1 cellular context compared by ENCODE assay signal in the genomic region with DNA sequence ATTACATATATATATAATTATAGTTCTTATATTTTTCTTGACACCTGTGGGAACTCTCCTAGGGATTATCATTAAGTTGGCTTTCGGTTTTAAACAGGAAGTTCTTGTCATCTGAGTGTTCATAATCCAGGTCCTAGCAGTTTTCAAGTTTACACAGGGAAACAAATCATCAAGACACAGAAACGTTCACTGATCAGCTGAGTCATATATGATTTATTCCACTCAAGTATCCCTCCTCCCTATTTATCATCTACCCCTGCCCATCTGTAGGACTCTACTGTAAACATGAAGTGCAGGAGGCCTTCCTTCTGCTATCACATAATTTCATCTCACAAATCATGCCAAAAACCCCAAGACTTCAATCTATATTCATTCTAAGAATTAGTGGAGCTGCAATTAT.
TF ChIP-seq lines count a peak whose summit lies in the region.

No MANE protein-coding gene starts in this region.

TF ChIP-seq in K562, 482 proteins besides CTCF, POLR2A, EP300 and RAD21 (continued from another document):
- TF ChIP-seq HNRNPLL (IDR thresholded peaks at IDR 0.05; ENCODE audit: low read depth, low read length, poor library complexity, severe bottlenecking) (no peak), FOXA3 (CRISPR knock-in tag; conservative IDR thresholded peaks at IDR 0.05 in 1 of 2, IDR thresholded peaks at IDR 0.05 in 1 of 2) (peak in 1 of 2 experiments; percentile 66; a peak in 2 of 4 replicates), ELF1 (tag; IDR thresholded peaks at IDR 0.05) (no peak), JUND (IDR thresholded peaks at IDR 0.05; ENCODE audit: borderline replicate concordance, low read depth, low read length) (peak; percentile 31; the same call in 1 of the 2 replicates), JUND (tag; IDR thresholded peaks at IDR 0.05; ENCODE audit: borderline replicate concordance, low read depth, low read length) (peak; percentile 48; the same call in 1 of the 3 replicates), ZNF133 (CRISPR knock-in tag; IDR thresholded peaks at IDR 0.05) (no peak), MEIS2 (IDR thresholded peaks at IDR 0.05; ENCODE audit: partially characterized antibody) (peak; percentile 91), TCF7L2 (IDR thresholded peaks at IDR 0.05; ENCODE audit: low read depth, low read length) (no peak), FOXK2 (conservative IDR thresholded peaks at IDR 0.05 in 1 of 2, IDR thresholded peaks at IDR 0.05 in 1 of 2; ENCODE audit: low read depth in 2 of 2) (0 out of 4 replicates have a peak, but pooled peaks of 1 of the 2 experiments have one; percentile 23)
- TF ChIP-seq, protein P1, sequence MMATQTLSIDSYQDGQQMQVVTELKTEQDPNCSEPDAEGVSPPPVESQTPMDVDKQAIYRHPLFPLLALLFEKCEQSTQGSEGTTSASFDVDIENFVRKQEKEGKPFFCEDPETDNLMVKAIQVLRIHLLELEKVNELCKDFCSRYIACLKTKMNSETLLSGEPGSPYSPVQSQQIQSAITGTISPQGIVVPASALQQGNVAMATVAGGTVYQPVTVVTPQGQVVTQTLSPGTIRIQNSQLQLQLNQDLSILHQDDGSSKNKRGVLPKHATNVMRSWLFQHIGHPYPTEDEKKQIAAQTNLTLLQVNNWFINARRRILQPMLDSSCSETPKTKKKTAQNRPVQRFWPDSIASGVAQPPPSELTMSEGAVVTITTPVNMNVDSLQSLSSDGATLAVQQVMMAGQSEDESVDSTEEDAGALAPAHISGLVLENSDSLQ (IDR thresholded peaks at IDR 0.05) = peak; percentile 66
- TF ChIP-seq, protein P2, sequence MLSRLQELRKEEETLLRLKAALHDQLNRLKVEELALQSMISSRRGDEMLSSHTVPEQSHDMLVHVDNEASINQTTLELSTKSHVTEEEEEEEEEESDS (CRISPR knock-in tag; IDR thresholded peaks at IDR 0.05) = no peak
